Comparison of ENCODE assay signal across 8 cellular contexts in the genomic region with DNA sequence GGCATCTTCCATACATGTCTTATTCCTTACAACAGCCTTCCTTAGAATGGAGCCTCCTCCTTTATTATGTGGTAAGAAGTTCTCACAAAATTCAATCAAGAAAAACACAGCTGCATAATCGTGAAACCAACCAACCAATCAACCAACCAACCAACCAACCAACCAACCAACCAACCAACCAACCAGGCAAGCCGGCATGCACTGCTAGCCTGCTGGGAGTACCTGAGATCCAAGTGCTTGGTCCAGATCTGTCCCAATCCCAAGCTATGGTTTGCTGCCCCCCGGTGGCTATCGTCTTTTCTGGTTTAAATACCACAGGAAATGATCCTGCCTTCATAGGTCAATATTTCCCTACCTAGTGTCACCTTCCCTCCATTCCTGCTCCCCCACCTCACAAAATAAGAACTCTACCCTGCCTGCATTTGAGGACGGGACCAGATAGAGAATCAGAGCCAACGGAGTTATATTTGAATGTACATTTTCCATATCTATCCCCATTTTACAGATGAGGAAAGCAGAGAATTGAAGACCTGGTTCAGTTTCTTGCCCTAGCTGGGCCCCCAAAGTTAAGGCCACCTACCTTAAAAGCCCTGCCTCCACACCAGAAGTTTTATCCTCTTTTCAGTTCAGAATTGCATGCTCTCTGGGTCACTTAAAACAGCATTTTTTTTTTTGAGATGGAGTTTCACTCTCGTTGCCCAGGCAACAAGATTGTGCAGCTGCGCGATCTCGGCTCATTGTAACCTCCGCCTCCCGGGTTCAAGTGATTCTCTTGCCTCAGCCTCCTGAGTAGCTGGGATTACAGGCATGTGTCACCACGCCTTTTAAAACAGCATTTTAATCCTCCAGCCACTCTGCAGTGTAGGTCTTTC. TPM values are rescaled to one million over a fixed set of nuclear protein-coding genes. Genes with fewer than 3 reads are reported as not detected.
DNase-seq lines count a peak whose midpoint lies in the region; ATAC-seq, FAIRE-seq and TF ChIP-seq lines count a peak whose summit lies in the region.

No MANE protein-coding gene starts in this region.

- H3K36me3 Mint-ChIP-seq in activated T-cell treated with anti-CD3 and anti-CD28 coated beads, Interleukin-2, amount 50 U/mL, for 24 hours (ENCODE audit: low read depth): no peaks in the 10 kb centered on the region
- no peaks in the 10 kb centered on the region for H3K36me3 Mint-ChIP-seq in progenitor cell of endocrine pancreas (ENCODE audit: insufficient read depth)

- H3K36me3 ChIP-seq in BJ (ENCODE audit: control insufficient read depth, insufficient read depth, low read length) (no peaks in the 10 kb centered on the region), H7 (replicated peaks; ENCODE audit: control insufficient read depth, insufficient read depth, low read length) (no peaks in the 10 kb centered on the region)

- CTCF ChIA-PET in BJ (lab: Yijun Ruan, JAX): interaction anchor here (0.6 to 4.4 kb wide), 19 partner anchors 9 to 116 kb away, joined by 3 to 37 read pairs (median 5); no protein-coding TSS in a partner anchor

- peaks cover 25% of the 10 kb centered on the region for H3K4me1 Mint-ChIP-seq in activated T-cell treated with anti-CD3 and anti-CD28 coated beads, Interleukin-2, amount 50 U/mL, for 24 hours (ENCODE audit: low read depth)
- no peaks in the 10 kb centered on the region for H3K4me1 Mint-ChIP-seq in progenitor cell of endocrine pancreas (ENCODE audit: low read depth)

- H3K4me3 Mint-ChIP-seq in activated T-cell treated with anti-CD3 and anti-CD28 coated beads, Interleukin-2, amount 50 U/mL, for 24 hours: no peak overlapping the region
- no peak overlapping the region for H3K4me3 Mint-ChIP-seq in progenitor cell of endocrine pancreas (ENCODE audit: low read depth)

- no peak overlapping the region for H3K4me3 ChIP-seq in BJ (ENCODE audit: low read depth, low read length)
- no peak overlapping the region for H3K4me3 ChIP-seq in H7 (ENCODE audit: insufficient read depth, low read depth, low read length)

- TF ChIP-seq CTCF in BJ (IDR thresholded peaks at IDR 0.05; ENCODE audit: insufficient read depth, low read depth, low read length) (peak; percentile 70), progenitor cell of endocrine pancreas (IDR thresholded peaks at IDR 0.05; ENCODE audit: unreplicated experiment) (peak; percentile 60)

- ATAC-seq in GM18873 (IDR thresholded peaks at IDR 0.05; ENCODE audit: low FRiP score, unreplicated experiment) (no peak), HG03025 (IDR thresholded peaks at IDR 0.05; ENCODE audit: low FRiP score, unreplicated experiment) (no peak)

- DNase-seq in BJ (ENCODE audit: low read depth): no peak
- peak; percentile 92 for DNase-seq in H7
- peak; percentile 73 for DNase-seq in NCI-H748 (lab: John Stamatoyannopoulos, UW; ENCODE audit: unreplicated experiment)
- peak; percentile 63 for DNase-seq in activated T-cell treated with anti-CD3 and anti-CD28 coated beads, Interleukin-2, amount 50 U/mL, for 24 hours
- DNase-seq in frontal cortex (ENCODE audit: low spot score in 2 of 2): peak; percentile 54 to 67
- peak; percentile 41 for DNase-seq in progenitor cell of endocrine pancreas (ENCODE audit: low spot score, unreplicated experiment)

- no peak for FAIRE-seq in frontal cortex (lab: Jason Lieb, UNC)

- POLR2A ChIA-PET in BJ (lab: Charles Lee): no interaction called here

- H3K9me3 Mint-ChIP-seq in activated T-cell treated with anti-CD3 and anti-CD28 coated beads, Interleukin-2, amount 50 U/mL, for 24 hours: no peaks in the 10 kb centered on the region
- no peaks in the 10 kb centered on the region for H3K9me3 Mint-ChIP-seq in progenitor cell of endocrine pancreas (ENCODE audit: low read depth)

- H3K27ac Mint-ChIP-seq in activated T-cell treated with anti-CD3 and anti-CD28 coated beads, Interleukin-2, amount 50 U/mL, for 24 hours: no peak overlapping the region
- H3K27ac Mint-ChIP-seq in progenitor cell of endocrine pancreas: no peak overlapping the region

- H3K27me3 Mint-ChIP-seq in activated T-cell treated with anti-CD3 and anti-CD28 coated beads, Interleukin-2, amount 50 U/mL, for 24 hours: no peaks in the 10 kb centered on the region
- peaks cover 5% of the 10 kb centered on the region for H3K27me3 Mint-ChIP-seq in progenitor cell of endocrine pancreas

- H3K27me3 ChIP-seq in BJ (ENCODE audit: control insufficient read depth, insufficient read depth, low read length) (no peaks in the 10 kb centered on the region; the same call in none of the 2 replicates), H7 (ENCODE audit: control insufficient read depth, insufficient read depth, low read length) (no peaks in the 10 kb centered on the region)

RNA-seq across cellular contexts. Expression of a gene that starts 27.1 kb away (rescaled TPM):
- 0.02 and 0.04 TPM in 2 replicates for polyA plus RNA-seq in BJ (2011; rRNA removed)
- polyA minus RNA-seq in BJ (2011; rRNA and poly(A)+ RNA removed): not detected in 2 replicates
- total RNA-seq in H7 (2014; rRNA removed; shearing (Covaris generic)): not detected in 2 replicates
- total RNA-seq in frontal cortex (not detected), progenitor cell of endocrine pancreas (not detected in 2 replicates)

RNA-seq across cellular contexts. Expression of a gene that starts 46.2 kb away (rescaled TPM):
- polyA plus RNA-seq in BJ (2011; rRNA removed): 698 and 820 TPM in 2 replicates
- polyA minus RNA-seq in BJ (2011; rRNA and poly(A)+ RNA removed): 221 and 352 TPM in 2 replicates
- total RNA-seq in H7 (2014; rRNA removed; shearing (Covaris generic)): 0.28 and 0.55 TPM in 2 replicates
- 2.0 TPM for total RNA-seq in frontal cortex
- total RNA-seq in progenitor cell of endocrine pancreas: 12.4 and 24.5 TPM in 2 replicates
